ENCODE assay signal across 9 cellular contexts in the genomic region with DNA sequence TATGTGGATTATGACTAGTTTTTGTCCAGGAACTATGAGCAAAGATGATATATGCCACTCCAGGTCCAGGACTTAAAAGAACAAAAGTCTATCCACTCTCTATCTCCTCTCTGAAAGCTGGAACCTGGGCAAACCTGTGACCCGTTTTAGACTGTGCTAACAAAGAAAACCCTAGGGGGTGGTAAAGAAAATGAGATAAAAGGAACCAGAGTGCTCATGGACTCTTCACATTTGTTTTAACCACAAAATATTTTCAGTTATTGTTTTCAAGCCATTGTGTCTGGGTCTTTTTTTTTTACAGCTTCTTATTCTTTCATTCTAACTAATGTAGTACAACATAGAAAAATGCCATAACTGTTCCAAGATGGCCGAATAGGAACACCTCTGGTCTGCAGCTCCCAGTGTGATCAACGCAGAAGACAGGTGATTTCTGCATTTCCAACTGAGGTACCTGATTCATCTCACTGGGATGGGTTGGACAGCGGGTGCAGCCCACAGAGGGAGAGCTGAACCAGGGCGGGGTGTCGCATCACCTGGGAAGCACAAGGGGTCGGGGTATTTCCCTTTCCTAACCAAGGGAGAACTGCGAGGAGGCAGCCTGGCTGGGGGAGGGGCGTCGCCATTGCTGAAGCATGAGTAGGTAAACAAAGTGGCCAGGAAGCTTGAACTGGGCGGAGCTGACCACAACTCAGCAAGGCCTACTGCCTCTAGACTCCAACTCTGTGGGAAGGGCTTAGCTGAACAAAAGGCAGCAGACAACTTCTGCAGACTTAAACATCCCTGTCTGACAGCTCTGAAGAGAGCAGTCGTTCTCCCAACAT. TPM values are rescaled to one million over a fixed set of nuclear protein-coding genes. Genes with fewer than 3 reads are reported as not detected.
DNase-seq lines count a peak whose midpoint lies in the region; ATAC-seq, FAIRE-seq and TF ChIP-seq lines count a peak whose summit lies in the region.
"Had no signal": no experiment of that assay in that cellular context is flagged by ENCODE, and none has a peak within 500 bp of the region (broad histone marks: within the 10 kb centered on the region; RNA-seq: fewer than 3 reads in every experiment).

No MANE protein-coding gene starts in this region.

- H4K20me1 ChIP-seq in GM12878 (ENCODE audit: control insufficient read depth, insufficient read depth) (no peaks in the 10 kb centered on the region), neural progenitor cell (ENCODE audit: low read depth) (peaks cover 11% of the 10 kb centered on the region)

- H3K9me3 Mint-ChIP-seq in neural progenitor cell: peaks cover 30% of the 10 kb centered on the region
- H3K9me3 Mint-ChIP-seq: activated naive CD4-positive, alpha-beta T cell treated with anti-CD3 and anti-CD28 coated beads, Interleukin-2, amount 50 U/mL, for 24 hours had no signal

- no peak for TF ChIP-seq EP300 in GM12878 (IDR thresholded peaks at IDR 0.05; ENCODE audit: borderline replicate concordance in 1 of 2, control insufficient read depth in 1 of 2, low read depth in 2 of 2, low read length in 2 of 2)

- H3K27me3 Mint-ChIP-seq in neural progenitor cell (ENCODE audit: insufficient read depth, low read depth): no peaks in the 10 kb centered on the region
- H3K27me3 Mint-ChIP-seq: activated naive CD4-positive, alpha-beta T cell treated with anti-CD3 and anti-CD28 coated beads, Interleukin-2, amount 50 U/mL, for 24 hours had no signal

- H3K27me3 ChIP-seq in GM12878 (replicated peaks in 1 of 2; ENCODE audit: control insufficient read depth in 2 of 2, insufficient read depth in 2 of 2, low read length in 1 of 2): no peaks in the 10 kb centered on the region
- no peaks in the 10 kb centered on the region for H3K27me3 ChIP-seq in neural progenitor cell

- TF ChIP-seq RAD21 in GM12878 (IDR thresholded peaks at IDR 0.05; ENCODE audit: insufficient read depth, low read depth, low read length): no peak

- POLR2A ChIA-PET in GM12878 (lab: Charles Lee): no interaction called here

- H3K36me3 ChIP-seq in GM12878 (ENCODE audit: control insufficient read depth in 2 of 2, insufficient read depth in 2 of 2, low read length in 1 of 2) (no peaks in the 10 kb centered on the region), neural progenitor cell (no peaks in the 10 kb centered on the region)

- in situ Hi-C loops in GM12878 (cut with MboI): no loop called here

- WGBS in GM12878 (ENCODE audit: insufficient coverage, insufficient replicate concordance, low lambda C conversion rate, missing lambda C conversion rate): 24% methylated on average over 12 of the region's 12 CpGs

- H3K4me3 ChIP-seq in GM12878 (no peak overlapping the region), neural progenitor cell (peak overlapping the region; percentile 31)

- H3K27ac ChIP-seq in GM12878 (ENCODE audit: control insufficient read depth, insufficient read depth) (no peak overlapping the region), neural progenitor cell (no peak overlapping the region)

- ATAC-seq in GM12878 (peak; percentile 55), GM21381 (IDR thresholded peaks at IDR 0.05; ENCODE audit: unreplicated experiment) (no peak)

- DNase-seq in NCI-H2029 (lab: John Stamatoyannopoulos, UW) (peak; percentile 25), NCI-H2029 treated with DMSO at 0.1 percent for 48 hours (lab: John Stamatoyannopoulos, UW) (no peak), LoVo (ENCODE audit: low spot score) (peak; percentile 58), GM12878 (ENCODE audit: low read depth, low spot score) (no peak), neural progenitor cell (ENCODE audit: low spot score) (peak; percentile 87), NCI-H187 (lab: John Stamatoyannopoulos, UW) (no peak), NCI-H1092 (lab: John Stamatoyannopoulos, UW) (no peak)

- no peak for TF ChIP-seq CTCF in GM12878 (IDR thresholded peaks at IDR 0.05 in 2 of 3, conservative IDR thresholded peaks at IDR 0.05 in 1 of 3; ENCODE audit: control insufficient read depth in 2 of 3, extremely low read depth in 1 of 3, insufficient read depth in 1 of 3, low read depth in 3 of 3, low read length in 3 of 3)
- no peak for TF ChIP-seq CTCF in neural progenitor cell (IDR thresholded peaks at IDR 0.05)

- RAD21 ChIA-PET in GM12878 (lab: Charles Lee; ENCODE audit: unreplicated experiment): no interaction called here

- no peak for TF ChIP-seq POLR2A in GM12878 (IDR thresholded peaks at IDR 0.05; ENCODE audit: low read depth, low read length)

- peaks cover 13% of the 10 kb centered on the region for H3K4me1 Mint-ChIP-seq in neural progenitor cell

- H3K9ac ChIP-seq in GM12878 (ENCODE audit: control insufficient read depth, insufficient read depth, low read length) (no peak overlapping the region), neural progenitor cell (no peak overlapping the region)

- H3K36me3 Mint-ChIP-seq in neural progenitor cell: peaks cover 11% of the 10 kb centered on the region
- H3K36me3 Mint-ChIP-seq: activated naive CD4-positive, alpha-beta T cell treated with anti-CD3 and anti-CD28 coated beads, Interleukin-2, amount 50 U/mL, for 24 hours had no signal

- H3K4me2 ChIP-seq in GM12878 (ENCODE audit: control insufficient read depth, insufficient read depth) (no peak overlapping the region), neural progenitor cell (peak overlapping the region; percentile 68)

- no peaks in the 10 kb centered on the region for H3K4me1 ChIP-seq in GM12878 (ENCODE audit: control insufficient read depth, insufficient read depth, low read length)
- H3K4me1 ChIP-seq in neural progenitor cell: no peaks in the 10 kb centered on the region

- H2AFZ ChIP-seq in GM12878 (ENCODE audit: control insufficient read depth, low read depth, low read length) (no peak overlapping the region), neural progenitor cell (replicated peaks) (peak overlapping the region; percentile 47)

- H3K79me2 ChIP-seq in GM12878 (ENCODE audit: control insufficient read depth, insufficient read depth, low read length) (no peaks in the 10 kb centered on the region), neural progenitor cell (ENCODE audit: low read depth) (peaks cover 5% of the 10 kb centered on the region)

- H3K4me3 Mint-ChIP-seq in neural progenitor cell: peak overlapping the region; percentile 53

- SMC1A ChIA-PET in GM12878 (lab: Charles Lee; ENCODE audit: uncharacterized antibody, unreplicated experiment): no interaction called here

- H3K27ac Mint-ChIP-seq in neural progenitor cell: no peak overlapping the region
- H3K27ac Mint-ChIP-seq: activated naive CD4-positive, alpha-beta T cell treated with anti-CD3 and anti-CD28 coated beads, Interleukin-2, amount 50 U/mL, for 24 hours had no signal

- no peaks in the 10 kb centered on the region for H3F3A ChIP-seq in neural progenitor cell (ENCODE audit: low read depth)

- CTCF ChIA-PET in GM12878 (lab: Yijun Ruan, JAX): interaction anchor here (0.6 kb wide), 1 partner anchor 11 kb away, joined by 3 read pairs; no protein-coding TSS in a partner anchor

- BruUV-seq in GM12878 (replicated peaks; lab: Mats Ljungman, UMichigan): no TSS peak

- intact Hi-C loops in GM12878 (cut with micrococcal nuclease; ENCODE audit: unreplicated experiment): no loop called here

- H3K9me3 ChIP-seq in GM12878 (replicated peaks; ENCODE audit: control insufficient read depth, insufficient read depth, low read length): no peaks in the 10 kb centered on the region
- no peaks in the 10 kb centered on the region for H3K9me3 ChIP-seq in neural progenitor cell (ENCODE audit: low read depth)

- FAIRE-seq in GM12878 (lab: Jason Lieb, UNC): no peak

TF ChIP-seq in GM12878, 131 proteins besides CTCF, POLR2A, EP300 and RAD21 (continues in another document):
- TF ChIP-seq GABPA (IDR thresholded peaks at IDR 0.05; ENCODE audit: low read depth) (no peak), CEBPB (IDR thresholded peaks at IDR 0.05; ENCODE audit: borderline replicate concordance in 1 of 2, low read depth in 2 of 2, low read length in 2 of 2) (no peak), ASH2L (IDR thresholded peaks at IDR 0.05; ENCODE audit: borderline replicate concordance, low read depth) (no peak), TCF7 (IDR thresholded peaks at IDR 0.05; ENCODE audit: borderline replicate concordance) (no peak), BMI1 (IDR thresholded peaks at IDR 0.05; ENCODE audit: borderline replicate concordance) (no peak)
- TF ChIP-seq, protein P1, sequence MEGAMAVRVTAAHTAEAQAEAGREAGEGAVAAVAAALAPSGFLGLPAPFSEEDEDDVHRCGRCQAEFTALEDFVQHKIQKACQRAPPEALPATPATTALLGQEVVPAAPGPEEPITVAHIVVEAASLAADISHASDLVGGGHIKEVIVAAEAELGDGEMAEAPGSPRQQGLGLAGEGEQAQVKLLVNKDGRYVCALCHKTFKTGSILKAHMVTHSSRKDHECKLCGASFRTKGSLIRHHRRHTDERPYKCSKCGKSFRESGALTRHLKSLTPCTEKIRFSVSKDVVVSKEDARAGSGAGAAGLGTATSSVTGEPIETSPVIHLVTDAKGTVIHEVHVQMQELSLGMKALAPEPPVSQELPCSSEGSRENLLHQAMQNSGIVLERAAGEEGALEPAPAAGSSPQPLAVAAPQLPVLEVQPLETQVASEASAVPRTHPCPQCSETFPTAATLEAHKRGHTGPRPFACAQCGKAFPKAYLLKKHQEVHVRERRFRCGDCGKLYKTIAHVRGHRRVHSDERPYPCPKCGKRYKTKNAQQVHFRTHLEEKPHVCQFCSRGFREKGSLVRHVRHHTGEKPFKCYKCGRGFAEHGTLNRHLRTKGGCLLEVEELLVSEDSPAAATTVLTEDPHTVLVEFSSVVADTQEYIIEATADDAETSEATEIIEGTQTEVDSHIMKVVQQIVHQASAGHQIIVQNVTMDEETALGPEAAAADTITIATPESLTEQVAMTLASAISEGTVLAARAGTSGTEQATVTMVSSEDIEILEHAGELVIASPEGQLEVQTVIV (IDR thresholded peaks at IDR 0.05; ENCODE audit: borderline replicate concordance, partially characterized antibody): no peak

RNA-seq across cellular contexts. Expression of a gene that starts 45.1 kb away (rescaled TPM):
- 58.8 and 78.2 TPM in 2 replicates for total RNA-seq in GM12878 (2013; cell fraction: nucleolus; rRNA removed)
- total RNA-seq in GM12878 (2014; rRNA removed) (7.9 and 9.0 TPM in 2 replicates), GM12878 (2014; rRNA removed; fragmentation: Illumina TruSeq; extraction: Trizol) (9.8 and 10.5 TPM in 2 replicates), GM12878 (2021) (8.0 and 8.2 TPM in 2 replicates), neural progenitor cell (ENCODE audit: low replicate concordance) (14.6 and 24.0 TPM in 2 replicates)
- 2.9 TPM for polyA plus RNA-seq in GM12878 (2011; ENCODE audit: low read depth)
- polyA plus RNA-seq in GM12878 (2011; rRNA removed) (19.0 and 30.6 TPM in 2 replicates), GM12878 (2014; fragmentation: Illumina TruSeq; extraction: Trizol) (11.0 and 11.3 TPM in 2 replicates), GM12878 (2014; fragmentation: Nextera tagmentation; extraction: Ambion mirVana) (1 to 10 TPM; 4.8 to 6.0 TPM), GM12878 (2014; rRNA removed) (4.8 and 6.0 TPM in 2 replicates), GM12878 (2016; fragmentation: Nextera tagmentation; extraction: Ambion mirVana) (1 to 10 TPM; 7.3 to 8.2 TPM)
- polyA plus RNA-seq in GM12878 (2011; cell fraction: cytosol; rRNA removed): 8.4 and 10.0 TPM in 2 replicates
- 15.0 and 15.1 TPM in 2 replicates for polyA plus RNA-seq in GM12878 (2011; cell fraction: nucleus; rRNA removed)
- polyA plus RNA-seq in GM12878 (2012): 5.8 and 6.4 TPM in 2 replicates
- 17.7 and 19.7 TPM in 2 replicates for polyA minus RNA-seq in GM12878 (2011; rRNA and poly(A)+ RNA removed)
- polyA minus RNA-seq in GM12878 (2011; cell fraction: cytosol; rRNA and poly(A)+ RNA removed): 4.7 and 5.2 TPM in 2 replicates
- polyA minus RNA-seq in GM12878 (2011; cell fraction: nucleus; rRNA and poly(A)+ RNA removed): 26.6 and 47.5 TPM in 2 replicates

Comparison
In these comparisons a context has a peak if more than half of its experiments do, and no peak if none do; other contexts are left out.
1. DNase-seq: peak in NCI-H2029 (single experiment), LoVo (single experiment) and neural progenitor cell (single experiment); none in NCI-H2029 treated with DMSO at 0.1 percent for 48 hours (single experiment), GM12878 (single experiment), NCI-H187 (0 of 2) and NCI-H1092 (single experiment).